Comparison of ENCODE assay signal across 1 cellular context in the genomic region with DNA sequence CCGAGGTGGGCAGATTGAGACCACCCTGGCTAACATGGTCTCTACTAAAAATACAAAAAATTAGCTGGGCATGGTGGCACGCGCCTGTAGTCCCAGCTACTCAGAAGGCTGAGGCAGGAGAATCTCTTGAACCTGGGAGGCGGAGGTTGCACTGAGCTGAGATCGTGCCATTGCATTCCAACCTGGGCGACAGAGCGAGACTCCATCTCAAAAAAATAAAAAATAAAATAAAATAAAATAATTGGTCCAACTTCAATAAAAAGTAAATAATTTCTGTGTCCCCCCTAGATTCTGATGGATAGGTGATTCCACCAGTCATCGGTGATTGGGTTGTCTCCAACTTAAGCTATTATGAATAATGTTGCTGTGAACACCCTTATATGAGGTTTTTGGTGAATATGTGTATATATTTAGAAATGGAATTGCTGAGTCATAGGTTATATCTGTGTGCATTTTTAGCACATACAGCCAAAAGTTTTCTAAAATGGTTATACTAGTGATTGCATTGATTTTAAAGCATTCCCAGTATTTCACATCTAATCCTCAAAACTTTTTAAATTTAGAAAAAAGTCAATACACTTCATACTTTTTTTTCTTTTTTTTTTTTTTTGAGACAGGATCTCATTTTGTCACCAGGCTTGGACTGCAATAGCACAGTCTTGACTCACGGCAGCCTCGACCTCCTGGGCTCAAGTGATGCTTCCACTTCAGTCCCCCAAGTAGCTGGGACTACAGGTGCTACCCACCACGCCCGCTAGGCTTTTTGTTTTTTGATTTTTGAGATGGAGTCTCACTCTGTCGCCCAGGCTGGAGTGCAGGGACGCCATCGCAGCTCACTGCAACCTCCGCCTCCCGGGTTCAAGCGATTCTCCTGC.
TF ChIP-seq lines count a peak whose summit lies in the region.

No MANE protein-coding gene starts in this region.

TF ChIP-seq in K562, 482 proteins besides CTCF, POLR2A, EP300 and RAD21 (continued from another document and continues in another):
- TF ChIP-seq, protein P1, sequence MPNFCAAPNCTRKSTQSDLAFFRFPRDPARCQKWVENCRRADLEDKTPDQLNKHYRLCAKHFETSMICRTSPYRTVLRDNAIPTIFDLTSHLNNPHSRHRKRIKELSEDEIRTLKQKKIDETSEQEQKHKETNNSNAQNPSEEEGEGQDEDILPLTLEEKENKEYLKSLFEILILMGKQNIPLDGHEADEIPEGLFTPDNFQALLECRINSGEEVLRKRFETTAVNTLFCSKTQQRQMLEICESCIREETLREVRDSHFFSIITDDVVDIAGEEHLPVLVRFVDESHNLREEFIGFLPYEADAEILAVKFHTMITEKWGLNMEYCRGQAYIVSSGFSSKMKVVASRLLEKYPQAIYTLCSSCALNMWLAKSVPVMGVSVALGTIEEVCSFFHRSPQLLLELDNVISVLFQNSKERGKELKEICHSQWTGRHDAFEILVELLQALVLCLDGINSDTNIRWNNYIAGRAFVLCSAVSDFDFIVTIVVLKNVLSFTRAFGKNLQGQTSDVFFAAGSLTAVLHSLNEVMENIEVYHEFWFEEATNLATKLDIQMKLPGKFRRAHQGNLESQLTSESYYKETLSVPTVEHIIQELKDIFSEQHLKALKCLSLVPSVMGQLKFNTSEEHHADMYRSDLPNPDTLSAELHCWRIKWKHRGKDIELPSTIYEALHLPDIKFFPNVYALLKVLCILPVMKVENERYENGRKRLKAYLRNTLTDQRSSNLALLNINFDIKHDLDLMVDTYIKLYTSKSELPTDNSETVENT (CRISPR knock-in tag; IDR thresholded peaks at IDR 0.05), result no peak
- TF ChIP-seq MAFK (IDR thresholded peaks at IDR 0.05; ENCODE audit: low read length) (peak; percentile 94), LEF1 (IDR thresholded peaks at IDR 0.05) (no peak), JUND (IDR thresholded peaks at IDR 0.05; ENCODE audit: borderline replicate concordance, low read depth, low read length) (no peak), JUND (tag; IDR thresholded peaks at IDR 0.05; ENCODE audit: borderline replicate concordance, low read depth, low read length) (peak; percentile 66; the same call in 1 of the 3 replicates), ZNF212 (CRISPR knock-in tag; IDR thresholded peaks at IDR 0.05) (no peak), CTBP1 (IDR thresholded peaks at IDR 0.05; ENCODE audit: borderline replicate concordance) (no peak), MAFF (IDR thresholded peaks at IDR 0.05; ENCODE audit: low read length) (peak; percentile 97), POLR2H (tag; IDR thresholded peaks at IDR 0.05; ENCODE audit: low read depth) (0 out of 2 replicates have a peak, but pooled peaks have one; percentile 10), KDM4B (IDR thresholded peaks at IDR 0.05; ENCODE audit: borderline replicate concordance in 2 of 2, low read depth in 1 of 2) (no peak), ZNF311 (CRISPR knock-in tag; IDR thresholded peaks at IDR 0.05) (0 out of 2 replicates have a peak, but pooled peaks have one; percentile 21), TEAD4 (IDR thresholded peaks at IDR 0.05; ENCODE audit: low read length) (0 out of 2 replicates have a peak, but pooled peaks have one; percentile 20), TEAD4 (CRISPR knock-in tag; IDR thresholded peaks at IDR 0.05; ENCODE audit: borderline replicate concordance) (no peak), ZNF24 (IDR thresholded peaks at IDR 0.05) (no peak), ZNF561 (CRISPR knock-in tag; conservative IDR thresholded peaks at IDR 0.05) (no peak), CEBPB (tag; IDR thresholded peaks at IDR 0.05) (no peak), GATA2 (CRISPR knock-in tag; IDR thresholded peaks at IDR 0.05) (0 out of 2 replicates have a peak, but pooled peaks have one; percentile 17), RCOR1 (IDR thresholded peaks at IDR 0.05; ENCODE audit: borderline replicate concordance in 1 of 2, low read depth in 2 of 2, low read length in 2 of 2) (no peak), BACH1 (tag; IDR thresholded peaks at IDR 0.05) (peak; percentile 94), ARNT (IDR thresholded peaks at IDR 0.05) (0 out of 4 replicates have a peak, but pooled peaks of 1 of the 2 experiments have one; percentile 15), ZNF551 (CRISPR knock-in tag; IDR thresholded peaks at IDR 0.05) (no peak), RBM17 (IDR thresholded peaks at IDR 0.05; ENCODE audit: borderline replicate concordance, low read depth, low read length) (no peak), HNRNPUL1 (IDR thresholded peaks at IDR 0.05; ENCODE audit: low read length) (no peak), RBM25 (IDR thresholded peaks at IDR 0.05; ENCODE audit: low read depth, low read length, severe bottlenecking) (no peak), MEIS2 (IDR thresholded peaks at IDR 0.05; ENCODE audit: partially characterized antibody) (no peak), NFE2 (IDR thresholded peaks at IDR 0.05; ENCODE audit: low read depth) (peak; percentile 93)
- TF ChIP-seq, protein P2, sequence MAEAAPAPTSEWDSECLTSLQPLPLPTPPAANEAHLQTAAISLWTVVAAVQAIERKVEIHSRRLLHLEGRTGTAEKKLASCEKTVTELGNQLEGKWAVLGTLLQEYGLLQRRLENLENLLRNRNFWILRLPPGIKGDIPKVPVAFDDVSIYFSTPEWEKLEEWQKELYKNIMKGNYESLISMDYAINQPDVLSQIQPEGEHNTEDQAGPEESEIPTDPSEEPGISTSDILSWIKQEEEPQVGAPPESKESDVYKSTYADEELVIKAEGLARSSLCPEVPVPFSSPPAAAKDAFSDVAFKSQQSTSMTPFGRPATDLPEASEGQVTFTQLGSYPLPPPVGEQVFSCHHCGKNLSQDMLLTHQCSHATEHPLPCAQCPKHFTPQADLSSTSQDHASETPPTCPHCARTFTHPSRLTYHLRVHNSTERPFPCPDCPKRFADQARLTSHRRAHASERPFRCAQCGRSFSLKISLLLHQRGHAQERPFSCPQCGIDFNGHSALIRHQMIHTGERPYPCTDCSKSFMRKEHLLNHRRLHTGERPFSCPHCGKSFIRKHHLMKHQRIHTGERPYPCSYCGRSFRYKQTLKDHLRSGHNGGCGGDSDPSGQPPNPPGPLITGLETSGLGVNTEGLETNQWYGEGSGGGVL (CRISPR knock-in tag; IDR thresholded peaks at IDR 0.05), result no peak
- TF ChIP-seq, protein P3, sequence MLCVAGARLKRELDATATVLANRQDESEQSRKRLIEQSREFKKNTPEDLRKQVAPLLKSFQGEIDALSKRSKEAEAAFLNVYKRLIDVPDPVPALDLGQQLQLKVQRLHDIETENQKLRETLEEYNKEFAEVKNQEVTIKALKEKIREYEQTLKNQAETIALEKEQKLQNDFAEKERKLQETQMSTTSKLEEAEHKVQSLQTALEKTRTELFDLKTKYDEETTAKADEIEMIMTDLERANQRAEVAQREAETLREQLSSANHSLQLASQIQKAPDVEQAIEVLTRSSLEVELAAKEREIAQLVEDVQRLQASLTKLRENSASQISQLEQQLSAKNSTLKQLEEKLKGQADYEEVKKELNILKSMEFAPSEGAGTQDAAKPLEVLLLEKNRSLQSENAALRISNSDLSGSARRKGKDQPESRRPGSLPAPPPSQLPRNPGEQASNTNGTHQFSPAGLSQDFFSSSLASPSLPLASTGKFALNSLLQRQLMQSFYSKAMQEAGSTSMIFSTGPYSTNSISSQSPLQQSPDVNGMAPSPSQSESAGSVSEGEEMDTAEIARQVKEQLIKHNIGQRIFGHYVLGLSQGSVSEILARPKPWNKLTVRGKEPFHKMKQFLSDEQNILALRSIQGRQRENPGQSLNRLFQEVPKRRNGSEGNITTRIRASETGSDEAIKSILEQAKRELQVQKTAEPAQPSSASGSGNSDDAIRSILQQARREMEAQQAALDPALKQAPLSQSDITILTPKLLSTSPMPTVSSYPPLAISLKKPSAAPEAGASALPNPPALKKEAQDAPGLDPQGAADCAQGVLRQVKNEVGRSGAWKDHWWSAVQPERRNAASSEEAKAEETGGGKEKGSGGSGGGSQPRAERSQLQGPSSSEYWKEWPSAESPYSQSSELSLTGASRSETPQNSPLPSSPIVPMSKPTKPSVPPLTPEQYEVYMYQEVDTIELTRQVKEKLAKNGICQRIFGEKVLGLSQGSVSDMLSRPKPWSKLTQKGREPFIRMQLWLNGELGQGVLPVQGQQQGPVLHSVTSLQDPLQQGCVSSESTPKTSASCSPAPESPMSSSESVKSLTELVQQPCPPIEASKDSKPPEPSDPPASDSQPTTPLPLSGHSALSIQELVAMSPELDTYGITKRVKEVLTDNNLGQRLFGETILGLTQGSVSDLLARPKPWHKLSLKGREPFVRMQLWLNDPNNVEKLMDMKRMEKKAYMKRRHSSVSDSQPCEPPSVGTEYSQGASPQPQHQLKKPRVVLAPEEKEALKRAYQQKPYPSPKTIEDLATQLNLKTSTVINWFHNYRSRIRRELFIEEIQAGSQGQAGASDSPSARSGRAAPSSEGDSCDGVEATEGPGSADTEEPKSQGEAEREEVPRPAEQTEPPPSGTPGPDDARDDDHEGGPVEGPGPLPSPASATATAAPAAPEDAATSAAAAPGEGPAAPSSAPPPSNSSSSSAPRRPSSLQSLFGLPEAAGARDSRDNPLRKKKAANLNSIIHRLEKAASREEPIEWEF (CRISPR knock-in tag; IDR thresholded peaks at IDR 0.05), result 0 out of 2 replicates have a peak, but pooled peaks have one; percentile 10
- TF ChIP-seq, protein P4, sequence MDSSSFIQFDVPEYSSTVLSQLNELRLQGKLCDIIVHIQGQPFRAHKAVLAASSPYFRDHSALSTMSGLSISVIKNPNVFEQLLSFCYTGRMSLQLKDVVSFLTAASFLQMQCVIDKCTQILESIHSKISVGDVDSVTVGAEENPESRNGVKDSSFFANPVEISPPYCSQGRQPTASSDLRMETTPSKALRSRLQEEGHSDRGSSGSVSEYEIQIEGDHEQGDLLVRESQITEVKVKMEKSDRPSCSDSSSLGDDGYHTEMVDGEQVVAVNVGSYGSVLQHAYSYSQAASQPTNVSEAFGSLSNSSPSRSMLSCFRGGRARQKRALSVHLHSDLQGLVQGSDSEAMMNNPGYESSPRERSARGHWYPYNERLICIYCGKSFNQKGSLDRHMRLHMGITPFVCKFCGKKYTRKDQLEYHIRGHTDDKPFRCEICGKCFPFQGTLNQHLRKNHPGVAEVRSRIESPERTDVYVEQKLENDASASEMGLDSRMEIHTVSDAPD (CRISPR knock-in tag; IDR thresholded peaks at IDR 0.05), result no peak
- TF ChIP-seq, protein P5, sequence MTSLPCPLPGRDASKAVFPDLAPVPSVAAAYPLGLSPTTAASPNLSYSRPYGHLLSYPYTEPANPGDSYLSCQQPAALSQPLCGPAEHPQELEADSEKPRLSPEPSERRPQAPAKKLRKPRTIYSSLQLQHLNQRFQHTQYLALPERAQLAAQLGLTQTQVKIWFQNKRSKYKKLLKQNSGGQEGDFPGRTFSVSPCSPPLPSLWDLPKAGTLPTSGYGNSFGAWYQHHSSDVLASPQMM (CRISPR knock-in tag; IDR thresholded peaks at IDR 0.05), result no peak
- TF ChIP-seq, protein P6, sequence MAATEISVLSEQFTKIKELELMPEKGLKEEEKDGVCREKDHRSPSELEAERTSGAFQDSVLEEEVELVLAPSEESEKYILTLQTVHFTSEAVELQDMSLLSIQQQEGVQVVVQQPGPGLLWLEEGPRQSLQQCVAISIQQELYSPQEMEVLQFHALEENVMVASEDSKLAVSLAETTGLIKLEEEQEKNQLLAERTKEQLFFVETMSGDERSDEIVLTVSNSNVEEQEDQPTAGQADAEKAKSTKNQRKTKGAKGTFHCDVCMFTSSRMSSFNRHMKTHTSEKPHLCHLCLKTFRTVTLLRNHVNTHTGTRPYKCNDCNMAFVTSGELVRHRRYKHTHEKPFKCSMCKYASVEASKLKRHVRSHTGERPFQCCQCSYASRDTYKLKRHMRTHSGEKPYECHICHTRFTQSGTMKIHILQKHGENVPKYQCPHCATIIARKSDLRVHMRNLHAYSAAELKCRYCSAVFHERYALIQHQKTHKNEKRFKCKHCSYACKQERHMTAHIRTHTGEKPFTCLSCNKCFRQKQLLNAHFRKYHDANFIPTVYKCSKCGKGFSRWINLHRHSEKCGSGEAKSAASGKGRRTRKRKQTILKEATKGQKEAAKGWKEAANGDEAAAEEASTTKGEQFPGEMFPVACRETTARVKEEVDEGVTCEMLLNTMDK (IDR thresholded peaks at IDR 0.05; ENCODE audit: borderline replicate concordance, insufficient read depth, low read depth, low read length, poor library complexity, severe bottlenecking), result no peak
- TF ChIP-seq, protein P7, sequence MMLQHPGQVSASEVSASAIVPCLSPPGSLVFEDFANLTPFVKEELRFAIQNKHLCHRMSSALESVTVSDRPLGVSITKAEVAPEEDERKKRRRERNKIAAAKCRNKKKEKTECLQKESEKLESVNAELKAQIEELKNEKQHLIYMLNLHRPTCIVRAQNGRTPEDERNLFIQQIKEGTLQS (IDR thresholded peaks at IDR 0.05), result peak; percentile 62
- TF ChIP-seq, protein P7 (CRISPR knock-in tag; conservative IDR thresholded peaks at IDR 0.05), result no peak
- TF ChIP-seq, protein P8, sequence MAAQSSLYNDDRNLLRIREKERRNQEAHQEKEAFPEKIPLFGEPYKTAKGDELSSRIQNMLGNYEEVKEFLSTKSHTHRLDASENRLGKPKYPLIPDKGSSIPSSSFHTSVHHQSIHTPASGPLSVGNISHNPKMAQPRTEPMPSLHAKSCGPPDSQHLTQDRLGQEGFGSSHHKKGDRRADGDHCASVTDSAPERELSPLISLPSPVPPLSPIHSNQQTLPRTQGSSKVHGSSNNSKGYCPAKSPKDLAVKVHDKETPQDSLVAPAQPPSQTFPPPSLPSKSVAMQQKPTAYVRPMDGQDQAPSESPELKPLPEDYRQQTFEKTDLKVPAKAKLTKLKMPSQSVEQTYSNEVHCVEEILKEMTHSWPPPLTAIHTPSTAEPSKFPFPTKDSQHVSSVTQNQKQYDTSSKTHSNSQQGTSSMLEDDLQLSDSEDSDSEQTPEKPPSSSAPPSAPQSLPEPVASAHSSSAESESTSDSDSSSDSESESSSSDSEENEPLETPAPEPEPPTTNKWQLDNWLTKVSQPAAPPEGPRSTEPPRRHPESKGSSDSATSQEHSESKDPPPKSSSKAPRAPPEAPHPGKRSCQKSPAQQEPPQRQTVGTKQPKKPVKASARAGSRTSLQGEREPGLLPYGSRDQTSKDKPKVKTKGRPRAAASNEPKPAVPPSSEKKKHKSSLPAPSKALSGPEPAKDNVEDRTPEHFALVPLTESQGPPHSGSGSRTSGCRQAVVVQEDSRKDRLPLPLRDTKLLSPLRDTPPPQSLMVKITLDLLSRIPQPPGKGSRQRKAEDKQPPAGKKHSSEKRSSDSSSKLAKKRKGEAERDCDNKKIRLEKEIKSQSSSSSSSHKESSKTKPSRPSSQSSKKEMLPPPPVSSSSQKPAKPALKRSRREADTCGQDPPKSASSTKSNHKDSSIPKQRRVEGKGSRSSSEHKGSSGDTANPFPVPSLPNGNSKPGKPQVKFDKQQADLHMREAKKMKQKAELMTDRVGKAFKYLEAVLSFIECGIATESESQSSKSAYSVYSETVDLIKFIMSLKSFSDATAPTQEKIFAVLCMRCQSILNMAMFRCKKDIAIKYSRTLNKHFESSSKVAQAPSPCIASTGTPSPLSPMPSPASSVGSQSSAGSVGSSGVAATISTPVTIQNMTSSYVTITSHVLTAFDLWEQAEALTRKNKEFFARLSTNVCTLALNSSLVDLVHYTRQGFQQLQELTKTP (IDR thresholded peaks at IDR 0.05; ENCODE audit: low read depth in 1 of 2, partially characterized antibody in 2 of 2), result peak in 1 of 2 experiments; percentile 13
- TF ChIP-seq, protein P9, sequence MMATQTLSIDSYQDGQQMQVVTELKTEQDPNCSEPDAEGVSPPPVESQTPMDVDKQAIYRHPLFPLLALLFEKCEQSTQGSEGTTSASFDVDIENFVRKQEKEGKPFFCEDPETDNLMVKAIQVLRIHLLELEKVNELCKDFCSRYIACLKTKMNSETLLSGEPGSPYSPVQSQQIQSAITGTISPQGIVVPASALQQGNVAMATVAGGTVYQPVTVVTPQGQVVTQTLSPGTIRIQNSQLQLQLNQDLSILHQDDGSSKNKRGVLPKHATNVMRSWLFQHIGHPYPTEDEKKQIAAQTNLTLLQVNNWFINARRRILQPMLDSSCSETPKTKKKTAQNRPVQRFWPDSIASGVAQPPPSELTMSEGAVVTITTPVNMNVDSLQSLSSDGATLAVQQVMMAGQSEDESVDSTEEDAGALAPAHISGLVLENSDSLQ (IDR thresholded peaks at IDR 0.05), result peak; percentile 21; the same call in 1 of the 2 replicates
